In the genomic region with DNA sequence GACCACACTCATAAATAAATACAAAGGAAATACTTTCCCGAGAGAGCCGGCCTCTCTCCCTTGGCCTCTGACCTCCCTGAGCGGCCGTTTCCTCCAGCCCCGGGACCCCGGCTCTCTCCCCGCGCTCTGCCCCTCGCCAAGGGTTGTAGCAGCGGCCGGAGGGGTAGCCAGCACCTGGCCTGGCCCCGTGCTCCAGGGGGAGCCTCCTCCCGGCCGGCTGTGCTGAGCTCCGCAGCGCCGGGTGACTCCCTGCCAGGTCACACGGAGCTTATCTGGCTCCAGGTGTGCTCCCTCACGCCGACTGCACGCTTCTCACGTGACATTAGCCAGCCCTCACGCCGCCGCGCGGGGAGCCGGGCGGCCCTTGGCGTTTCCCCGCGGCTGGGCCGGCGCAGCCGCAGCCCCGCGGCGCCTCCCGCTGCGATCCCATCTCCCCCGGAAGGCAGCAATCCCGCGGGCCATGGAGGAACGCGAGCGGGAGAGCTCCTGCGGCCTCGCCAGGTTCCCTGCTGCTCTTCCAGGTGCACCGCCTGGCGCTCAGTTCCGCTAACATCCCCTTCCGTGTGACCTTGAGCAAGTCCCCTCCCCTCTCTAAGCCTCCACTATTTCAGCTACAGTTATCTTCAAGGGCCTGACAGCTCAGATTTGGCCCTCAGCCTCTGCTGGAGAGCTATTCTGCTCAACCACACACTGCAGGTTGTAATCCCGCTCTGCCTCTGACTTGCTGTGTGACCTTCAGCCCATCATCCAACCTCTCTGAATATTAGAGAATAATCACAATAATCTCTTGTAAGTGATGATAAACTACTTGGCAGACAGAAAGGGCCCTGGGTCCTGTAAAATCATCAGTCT, we compare ENCODE assay signal across 1 cellular context.
TF ChIP-seq lines count a peak whose summit lies in the region.

No MANE protein-coding gene starts in this region.

TF ChIP-seq in K562, 482 proteins besides CTCF, POLR2A, EP300 and RAD21 (continued from another document and continues in another):
- TF ChIP-seq, protein P1, sequence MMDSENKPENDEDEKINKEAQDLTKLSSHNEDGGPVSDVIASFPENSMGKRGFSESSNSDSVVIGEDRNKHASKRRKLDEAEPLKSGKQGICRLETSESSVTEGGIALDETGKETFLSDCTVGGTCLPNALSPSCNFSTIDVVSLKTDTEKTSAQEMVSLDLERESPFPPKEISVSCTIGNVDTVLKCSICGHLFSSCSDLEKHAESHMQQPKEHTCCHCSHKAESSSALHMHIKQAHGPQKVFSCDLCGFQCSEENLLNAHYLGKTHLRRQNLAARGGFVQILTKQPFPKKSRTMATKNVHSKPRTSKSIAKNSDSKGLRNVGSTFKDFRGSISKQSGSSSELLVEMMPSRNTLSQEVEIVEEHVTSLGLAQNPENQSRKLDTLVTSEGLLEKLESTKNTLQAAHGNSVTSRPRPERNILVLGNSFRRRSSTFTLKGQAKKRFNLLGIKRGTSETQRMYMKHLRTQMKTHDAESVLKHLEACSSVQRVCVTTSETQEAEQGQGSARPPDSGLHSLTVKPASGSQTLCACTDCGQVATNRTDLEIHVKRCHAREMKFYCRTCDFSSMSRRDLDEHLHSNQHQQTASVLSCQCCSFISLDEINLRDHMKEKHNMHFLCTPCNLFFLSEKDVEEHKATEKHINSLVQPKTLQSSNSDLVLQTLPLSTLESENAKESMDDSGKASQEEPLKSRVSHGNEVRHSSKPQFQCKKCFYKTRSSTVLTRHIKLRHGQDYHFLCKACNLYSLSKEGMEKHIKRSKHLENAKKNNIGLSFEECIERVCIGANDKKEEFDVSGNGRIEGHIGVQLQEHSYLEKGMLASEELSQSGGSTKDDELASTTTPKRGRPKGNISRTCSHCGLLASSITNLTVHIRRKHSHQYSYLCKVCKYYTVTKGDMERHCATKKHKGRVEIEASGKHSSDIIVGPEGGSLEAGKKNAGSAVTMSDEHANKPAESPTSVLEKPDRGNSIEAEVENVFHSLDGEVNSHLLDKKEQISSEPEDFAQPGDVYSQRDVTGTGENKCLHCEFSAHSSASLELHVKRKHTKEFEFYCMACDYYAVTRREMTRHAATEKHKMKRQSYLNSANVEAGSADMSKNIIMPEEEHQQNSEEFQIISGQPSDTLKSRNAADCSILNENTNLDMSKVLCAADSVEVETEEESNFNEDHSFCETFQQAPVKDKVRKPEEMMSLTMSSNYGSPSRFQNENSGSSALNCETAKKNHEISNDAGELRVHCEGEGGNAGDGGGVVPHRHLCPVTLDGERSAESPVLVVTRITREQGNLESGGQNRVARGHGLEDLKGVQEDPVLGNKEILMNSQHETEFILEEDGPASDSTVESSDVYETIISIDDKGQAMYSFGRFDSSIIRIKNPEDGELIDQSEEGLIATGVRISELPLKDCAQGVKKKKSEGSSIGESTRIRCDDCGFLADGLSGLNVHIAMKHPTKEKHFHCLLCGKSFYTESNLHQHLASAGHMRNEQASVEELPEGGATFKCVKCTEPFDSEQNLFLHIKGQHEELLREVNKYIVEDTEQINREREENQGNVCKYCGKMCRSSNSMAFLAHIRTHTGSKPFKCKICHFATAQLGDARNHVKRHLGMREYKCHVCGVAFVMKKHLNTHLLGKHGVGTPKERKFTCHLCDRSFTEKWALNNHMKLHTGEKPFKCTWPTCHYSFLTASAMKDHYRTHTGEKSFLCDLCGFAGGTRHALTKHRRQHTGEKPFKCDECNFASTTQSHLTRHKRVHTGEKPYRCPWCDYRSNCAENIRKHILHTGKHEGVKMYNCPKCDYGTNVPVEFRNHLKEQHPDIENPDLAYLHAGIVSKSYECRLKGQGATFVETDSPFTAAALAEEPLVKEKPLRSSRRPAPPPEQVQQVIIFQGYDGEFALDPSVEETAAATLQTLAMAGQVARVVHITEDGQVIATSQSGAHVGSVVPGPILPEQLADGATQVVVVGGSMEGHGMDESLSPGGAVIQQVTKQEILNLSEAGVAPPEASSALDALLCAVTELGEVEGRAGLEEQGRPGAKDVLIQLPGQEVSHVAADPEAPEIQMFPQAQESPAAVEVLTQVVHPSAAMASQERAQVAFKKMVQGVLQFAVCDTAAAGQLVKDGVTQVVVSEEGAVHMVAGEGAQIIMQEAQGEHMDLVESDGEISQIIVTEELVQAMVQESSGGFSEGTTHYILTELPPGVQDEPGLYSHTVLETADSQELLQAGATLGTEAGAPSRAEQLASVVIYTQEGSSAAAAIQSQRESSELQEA (IDR thresholded peaks at IDR 0.05; ENCODE audit: low read depth) = no peak
- TF ChIP-seq CREB1 (IDR thresholded peaks at IDR 0.05) (peak; percentile 27; the same call in 1 of the 2 replicates), CREB1 (CRISPR knock-in tag; IDR thresholded peaks at IDR 0.05) (no peak), PML (IDR thresholded peaks at IDR 0.05; ENCODE audit: low read length) (no peak), NR1H2 (CRISPR knock-in tag; IDR thresholded peaks at IDR 0.05) (no peak), ZC3H4 (CRISPR knock-in tag; IDR thresholded peaks at IDR 0.05; ENCODE audit: borderline replicate concordance) (no peak), CREBBP (IDR thresholded peaks at IDR 0.05; ENCODE audit: low read depth, low read length) (no peak), TSHZ1 (CRISPR knock-in tag; IDR thresholded peaks at IDR 0.05) (no peak), E2F1 (CRISPR knock-in tag; IDR thresholded peaks at IDR 0.05) (no peak), SMAD1 (IDR thresholded peaks at IDR 0.05; ENCODE audit: low read depth, low read length, partially characterized antibody) (peak; percentile 61), ZBTB49 (CRISPR knock-in tag; IDR thresholded peaks at IDR 0.05; ENCODE audit: borderline replicate concordance) (no peak), ZNF668 (CRISPR knock-in tag; IDR thresholded peaks at IDR 0.05) (no peak), SPI1 (IDR thresholded peaks at IDR 0.05; ENCODE audit: borderline replicate concordance, low read depth, low read length) (no peak), ARID2 (IDR thresholded peaks at IDR 0.05) (no peak), CC2D1A (IDR thresholded peaks at IDR 0.05) (no peak), NR0B1 (IDR thresholded peaks at IDR 0.05; ENCODE audit: partially characterized antibody) (no peak), ZNF830 (CRISPR knock-in tag; IDR thresholded peaks at IDR 0.05) (no peak)
- TF ChIP-seq, protein P2, sequence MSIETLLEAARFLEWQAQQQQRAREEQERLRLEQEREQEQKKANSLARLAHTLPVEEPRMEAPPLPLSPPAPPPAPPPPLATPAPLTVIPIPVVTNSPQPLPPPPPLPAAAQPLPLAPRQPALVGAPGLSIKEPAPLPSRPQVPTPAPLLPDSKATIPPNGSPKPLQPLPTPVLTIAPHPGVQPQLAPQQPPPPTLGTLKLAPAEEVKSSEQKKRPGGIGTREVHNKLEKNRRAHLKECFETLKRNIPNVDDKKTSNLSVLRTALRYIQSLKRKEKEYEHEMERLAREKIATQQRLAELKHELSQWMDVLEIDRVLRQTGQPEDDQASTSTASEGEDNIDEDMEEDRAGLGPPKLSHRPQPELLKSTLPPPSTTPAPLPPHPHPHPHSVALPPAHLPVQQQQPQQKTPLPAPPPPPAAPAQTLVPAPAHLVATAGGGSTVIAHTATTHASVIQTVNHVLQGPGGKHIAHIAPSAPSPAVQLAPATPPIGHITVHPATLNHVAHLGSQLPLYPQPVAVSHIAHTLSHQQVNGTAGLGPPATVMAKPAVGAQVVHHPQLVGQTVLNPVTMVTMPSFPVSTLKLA (conservative IDR thresholded peaks at IDR 0.05) = peak in 1 of 2 experiments; percentile 59; a peak in 2 of 4 replicates
- TF ChIP-seq, protein P3, sequence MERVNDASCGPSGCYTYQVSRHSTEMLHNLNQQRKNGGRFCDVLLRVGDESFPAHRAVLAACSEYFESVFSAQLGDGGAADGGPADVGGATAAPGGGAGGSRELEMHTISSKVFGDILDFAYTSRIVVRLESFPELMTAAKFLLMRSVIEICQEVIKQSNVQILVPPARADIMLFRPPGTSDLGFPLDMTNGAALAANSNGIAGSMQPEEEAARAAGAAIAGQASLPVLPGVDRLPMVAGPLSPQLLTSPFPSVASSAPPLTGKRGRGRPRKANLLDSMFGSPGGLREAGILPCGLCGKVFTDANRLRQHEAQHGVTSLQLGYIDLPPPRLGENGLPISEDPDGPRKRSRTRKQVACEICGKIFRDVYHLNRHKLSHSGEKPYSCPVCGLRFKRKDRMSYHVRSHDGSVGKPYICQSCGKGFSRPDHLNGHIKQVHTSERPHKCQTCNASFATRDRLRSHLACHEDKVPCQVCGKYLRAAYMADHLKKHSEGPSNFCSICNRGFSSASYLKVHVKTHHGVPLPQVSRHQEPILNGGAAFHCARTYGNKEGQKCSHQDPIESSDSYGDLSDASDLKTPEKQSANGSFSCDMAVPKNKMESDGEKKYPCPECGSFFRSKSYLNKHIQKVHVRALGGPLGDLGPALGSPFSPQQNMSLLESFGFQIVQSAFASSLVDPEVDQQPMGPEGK (CRISPR knock-in tag; IDR thresholded peaks at IDR 0.05; ENCODE audit: borderline replicate concordance) = no peak
- TF ChIP-seq, protein P4, sequence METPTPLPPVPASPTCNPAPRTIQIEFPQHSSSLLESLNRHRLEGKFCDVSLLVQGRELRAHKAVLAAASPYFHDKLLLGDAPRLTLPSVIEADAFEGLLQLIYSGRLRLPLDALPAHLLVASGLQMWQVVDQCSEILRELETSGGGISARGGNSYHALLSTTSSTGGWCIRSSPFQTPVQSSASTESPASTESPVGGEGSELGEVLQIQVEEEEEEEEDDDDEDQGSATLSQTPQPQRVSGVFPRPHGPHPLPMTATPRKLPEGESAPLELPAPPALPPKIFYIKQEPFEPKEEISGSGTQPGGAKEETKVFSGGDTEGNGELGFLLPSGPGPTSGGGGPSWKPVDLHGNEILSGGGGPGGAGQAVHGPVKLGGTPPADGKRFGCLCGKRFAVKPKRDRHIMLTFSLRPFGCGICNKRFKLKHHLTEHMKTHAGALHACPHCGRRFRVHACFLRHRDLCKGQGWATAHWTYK (CRISPR knock-in tag; IDR thresholded peaks at IDR 0.05) = peak; percentile 84
- TF ChIP-seq, protein P5, sequence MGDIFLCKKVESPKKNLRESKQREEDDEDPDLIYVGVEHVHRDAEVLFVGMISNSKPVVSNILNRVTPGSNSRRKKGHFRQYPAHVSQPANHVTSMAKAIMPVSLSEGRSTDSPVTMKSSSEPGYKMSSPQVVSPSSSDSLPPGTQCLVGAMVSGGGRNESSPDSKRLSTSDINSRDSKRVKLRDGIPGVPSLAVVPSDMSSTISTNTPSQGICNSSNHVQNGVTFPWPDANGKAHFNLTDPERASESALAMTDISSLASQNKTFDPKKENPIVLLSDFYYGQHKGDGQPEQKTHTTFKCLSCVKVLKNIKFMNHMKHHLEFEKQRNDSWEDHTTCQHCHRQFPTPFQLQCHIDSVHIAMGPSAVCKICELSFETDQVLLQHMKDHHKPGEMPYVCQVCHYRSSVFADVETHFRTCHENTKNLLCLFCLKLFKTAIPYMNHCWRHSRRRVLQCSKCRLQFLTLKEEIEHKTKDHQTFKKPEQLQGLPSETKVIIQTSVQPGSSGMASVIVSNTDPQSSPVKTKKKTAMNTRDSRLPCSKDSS (IDR thresholded peaks at IDR 0.05; ENCODE audit: low read depth, partially characterized antibody) = no peak
- TF ChIP-seq, protein P6, sequence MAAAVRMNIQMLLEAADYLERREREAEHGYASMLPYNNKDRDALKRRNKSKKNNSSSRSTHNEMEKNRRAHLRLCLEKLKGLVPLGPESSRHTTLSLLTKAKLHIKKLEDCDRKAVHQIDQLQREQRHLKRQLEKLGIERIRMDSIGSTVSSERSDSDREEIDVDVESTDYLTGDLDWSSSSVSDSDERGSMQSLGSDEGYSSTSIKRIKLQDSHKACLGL (CRISPR knock-in tag; IDR thresholded peaks at IDR 0.05; ENCODE audit: borderline replicate concordance, poor library complexity, severe bottlenecking) = no peak
